In genomic region chr2:134257516-134257915, GRCh38 we compare ENCODE assay signal across 15 cellular contexts. TPM values are rescaled to one million over a fixed set of nuclear protein-coding genes. Genes with fewer than 3 reads are reported as not detected.
A peak's percentile ranks its signal among the peaks of the same experiment; 100 is the strongest.
DNase-seq lines count a peak whose midpoint lies in the region; ATAC-seq and TF ChIP-seq lines count a peak whose summit lies in the region.
"Had no signal": no experiment of that assay in that cellular context is flagged by ENCODE, and none has a peak within 500 bp of the region (broad histone marks: within the 10 kb centered on the region; RNA-seq: fewer than 3 reads in every experiment).

No MANE protein-coding gene starts in this region.

- peaks cover 12% of the 10 kb centered on the region for H3K36me3 ChIP-seq in GM06990 (ENCODE audit: control insufficient read depth, insufficient read depth, low read length)
- H3K36me3 ChIP-seq: BE2C had no signal

- POLR2A ChIA-PET in CD4-positive, alpha-beta T cell (lab: Charles Lee), result interaction anchor here (1.2 to 1.8 kb wide), 3 partner anchors 12 to 41 kb away, joined by 3 to 10 read pairs (median 4); no protein-coding TSS in a partner anchor
- POLR2A ChIA-PET in naive thymus-derived CD8-positive, alpha-beta T cell (lab: Charles Lee), result interaction anchor here (1.5 to 2.0 kb wide), 3 partner anchors 15 to 139 kb away, joined by 4 to 9 read pairs (median 6); no protein-coding TSS in a partner anchor

- no peaks in the 10 kb centered on the region for H3K9me3 Mint-ChIP-seq in CD4-positive, alpha-beta T cell
- no peaks in the 10 kb centered on the region for H3K9me3 Mint-ChIP-seq in activated T-helper 17 cell treated with anti-CD3 and anti-CD28 coated beads, Interleukin-2, amount 50 U/mL, for 72 hours
- H3K9me3 Mint-ChIP-seq in naive thymus-derived CD8-positive, alpha-beta T cell, result no peaks in the 10 kb centered on the region
- no peaks in the 10 kb centered on the region for H3K9me3 Mint-ChIP-seq in stimulated activated effector memory CD8-positive, alpha-beta T cell treated with anti-CD3 and anti-CD28 coated beads, Interleukin-12 subunit alpha, Interleukin-12 subunit beta, amount 100 ng/mL, for 72 hours
- H3K9me3 Mint-ChIP-seq in H9, result no peaks in the 10 kb centered on the region
- H3K9me3 Mint-ChIP-seq: HFFc6 had no signal

- H3K4me3 ChIP-seq in GM06990 (replicated peaks; ENCODE audit: low read depth, low read length), result peak overlapping the region; percentile 0; the same call in 1 of the 2 replicates

- no peak overlapping the region for H2BK20ac ChIP-seq in H9 (ENCODE audit: low read depth, low read length, poor library complexity, severe bottlenecking)

- H3K4me1 Mint-ChIP-seq in CD4-positive, alpha-beta T cell (ENCODE audit: low read depth), result peaks cover 98% of the 10 kb centered on the region
- H3K4me1 Mint-ChIP-seq in activated T-helper 17 cell treated with anti-CD3 and anti-CD28 coated beads, Interleukin-2, amount 50 U/mL, for 72 hours, result peaks cover 55% of the 10 kb centered on the region
- H3K4me1 Mint-ChIP-seq in naive thymus-derived CD8-positive, alpha-beta T cell, result peaks cover 48 to 98% (median 87%) of the 10 kb centered on the region in 4 donors
- H3K4me1 Mint-ChIP-seq in stimulated activated effector memory CD8-positive, alpha-beta T cell treated with anti-CD3 and anti-CD28 coated beads, Interleukin-12 subunit alpha, Interleukin-12 subunit beta, amount 100 ng/mL, for 72 hours, result peaks cover 63% of the 10 kb centered on the region
- H3K4me1 Mint-ChIP-seq in H9, result peaks cover 21 to 26% of the 10 kb centered on the region in 2 experiments

- no peaks in the 10 kb centered on the region for H3K23me2 ChIP-seq in H9 (ENCODE audit: insufficient read length, low read depth, low read length, poor library complexity, severe bottlenecking)

- peak overlapping the region; percentile 44 for H3K27ac ChIP-seq in CD4-positive, alpha-beta T cell (ENCODE audit: low read depth, low read length)
- no peak overlapping the region for H3K27ac ChIP-seq in H9 (ENCODE audit: insufficient read length, low read depth, low read length)

- H3K4me2 ChIP-seq in H9 (ENCODE audit: insufficient read depth, insufficient read length, low read length), result no peak overlapping the region

- CTCF ChIA-PET in CD4-positive, alpha-beta T cell (lab: Charles Lee), result interaction anchor here (0.5 to 1.1 kb wide), 3 partner anchors 12 to 50 kb away, joined by 3 to 4 read pairs (median 3); no protein-coding TSS in a partner anchor

- no peak overlapping the region for H3K14ac ChIP-seq in H9 (ENCODE audit: insufficient read depth, low read length)

- H3K36me3 Mint-ChIP-seq in CD4-positive, alpha-beta T cell (ENCODE audit: low read depth), result peaks cover 28% of the 10 kb centered on the region
- peaks cover 75% of the 10 kb centered on the region for H3K36me3 Mint-ChIP-seq in activated T-helper 17 cell treated with anti-CD3 and anti-CD28 coated beads, Interleukin-2, amount 50 U/mL, for 72 hours (ENCODE audit: low read depth)
- peaks cover 0 to 18% (median 16%) of the 10 kb centered on the region in 3 donors for H3K36me3 Mint-ChIP-seq in naive thymus-derived CD8-positive, alpha-beta T cell
- H3K36me3 Mint-ChIP-seq in stimulated activated effector memory CD8-positive, alpha-beta T cell treated with anti-CD3 and anti-CD28 coated beads, Interleukin-12 subunit alpha, Interleukin-12 subunit beta, amount 100 ng/mL, for 72 hours, result peaks cover 14% of the 10 kb centered on the region
- H3K36me3 Mint-ChIP-seq in H9 (ENCODE audit: insufficient read depth in 1 of 3, low read depth in 3 of 3), result peaks cover 2 to 15% (median 10%) of the 10 kb centered on the region in 3 experiments; a peak in 5 of 7 replicates

- no peak overlapping the region for H2BK12ac ChIP-seq in H9 (ENCODE audit: insufficient read length, low read depth, low read length)

- intact Hi-C loops in CD4-positive, alpha-beta T cell (cut with DNase I, micrococcal nuclease), result loop anchor here in 1 of 2 experiments (5.0 kb wide), 1 partner anchor 35 kb away; no protein-coding TSS in a partner anchor

- H3K56ac ChIP-seq in H9 (ENCODE audit: insufficient read length, low read depth, low read length), result no peak overlapping the region

- H2BK5ac ChIP-seq in H9 (ENCODE audit: insufficient read length, low read length), result no peak overlapping the region

- H3K27ac Mint-ChIP-seq in CD4-positive, alpha-beta T cell, result peak overlapping the region; percentile 91
- H3K27ac Mint-ChIP-seq in activated T-helper 17 cell treated with anti-CD3 and anti-CD28 coated beads, Interleukin-2, amount 50 U/mL, for 72 hours, result no peak overlapping the region
- H3K27ac Mint-ChIP-seq in naive thymus-derived CD8-positive, alpha-beta T cell, result peak overlapping the region in 6 of 10 donors; percentile 15 to 95 (median 60)
- no peak overlapping the region for H3K27ac Mint-ChIP-seq in stimulated activated effector memory CD8-positive, alpha-beta T cell treated with anti-CD3 and anti-CD28 coated beads, Interleukin-12 subunit alpha, Interleukin-12 subunit beta, amount 100 ng/mL, for 72 hours
- no peak overlapping the region for H3K27ac Mint-ChIP-seq in H9
- H3K27ac Mint-ChIP-seq: HFFc6 had no signal

- H4K5ac ChIP-seq in H9 (ENCODE audit: insufficient read length, low read depth, low read length), result no peak overlapping the region

- no peak overlapping the region for H3K4ac ChIP-seq in H9 (ENCODE audit: low read depth, low read length)

- H4K20me1 ChIP-seq in H9 (ENCODE audit: control insufficient read depth, insufficient read depth, insufficient read length), result no peaks in the 10 kb centered on the region

- H3K4me1 ChIP-seq in H9 (ENCODE audit: insufficient read depth, low read length), result peaks cover 10% of the 10 kb centered on the region; the same call in 1 of the 2 replicates
- H3K4me1 ChIP-seq: BE2C had no signal

- H4K8ac ChIP-seq in H9 (replicated peaks; ENCODE audit: insufficient read length, low read depth, low read length), result no peak overlapping the region

- H3K27me3 Mint-ChIP-seq in CD4-positive, alpha-beta T cell, result no peaks in the 10 kb centered on the region
- no peaks in the 10 kb centered on the region for H3K27me3 Mint-ChIP-seq in activated T-helper 17 cell treated with anti-CD3 and anti-CD28 coated beads, Interleukin-2, amount 50 U/mL, for 72 hours
- H3K27me3 Mint-ChIP-seq in naive thymus-derived CD8-positive, alpha-beta T cell, result no peaks in the 10 kb centered on the region
- no peaks in the 10 kb centered on the region for H3K27me3 Mint-ChIP-seq in H9 (ENCODE audit: low read depth)

- no peaks in the 10 kb centered on the region for H3K79me1 ChIP-seq in H9 (ENCODE audit: insufficient read depth, low read depth, low read length, poor library complexity, severe bottlenecking)

- no peaks in the 10 kb centered on the region for H3K27me3 ChIP-seq in CD4-positive, alpha-beta T cell (ENCODE audit: control insufficient read depth, insufficient read depth, low read length)
- H3K27me3 ChIP-seq in GM06990 (replicated peaks; ENCODE audit: control insufficient read depth, insufficient read depth, low read length) (no peaks in the 10 kb centered on the region), H9 (ENCODE audit: insufficient read depth, low read length) (no peaks in the 10 kb centered on the region)
- H3K27me3 ChIP-seq: BE2C had no signal

- no peak for ATAC-seq in CD4-positive, alpha-beta T cell (ENCODE audit: poor library complexity)
- no peak for ATAC-seq in activated T-helper 17 cell treated with anti-CD3 and anti-CD28 coated beads, Interleukin-2, amount 50 U/mL, for 72 hours (replicated peaks)
- ATAC-seq in naive thymus-derived CD8-positive, alpha-beta T cell, result no peak
- no peak for ATAC-seq in stimulated activated effector memory CD8-positive, alpha-beta T cell treated with anti-CD3 and anti-CD28 coated beads, Interleukin-12 subunit alpha, Interleukin-12 subunit beta, amount 100 ng/mL, for 72 hours
- no peak for ATAC-seq in GM21381 (IDR thresholded peaks at IDR 0.05; ENCODE audit: unreplicated experiment)

- H2AK5ac ChIP-seq in H9 (ENCODE audit: insufficient read length, low read length), result no peak overlapping the region

- no peak overlapping the region for H3K18ac ChIP-seq in H9 (ENCODE audit: insufficient read length, low read depth, low read length)

- DNase-seq in CD4-positive, alpha-beta T cell, result no peak
- DNase-seq in GM06990 (ENCODE audit: extremely low read depth, insufficient read length), result no peak
- DNase-seq in naive thymus-derived CD8-positive, alpha-beta T cell, result no peak
- no peak for DNase-seq in stimulated activated effector memory CD8-positive, alpha-beta T cell treated with anti-CD3 and anti-CD28 coated beads, Interleukin-12 subunit alpha, Interleukin-12 subunit beta, amount 100 ng/mL, for 72 hours (ENCODE audit: low spot score in 2 of 2)
- DNase-seq in H9, result no peak
- no peak for DNase-seq in effector CD4-positive, alpha-beta T cell
- DNase-seq: BE2C, HFFc6, Karpas-422, NCI-H1930, NCI-H2171 treated with DMSO at 0.1 percent for 48 hours, NCI-H82, SIG-M5 had no signal

- no peak overlapping the region for H4K91ac ChIP-seq in H9 (ENCODE audit: insufficient read length, low read depth, low read length)

- no peak overlapping the region for H2BK15ac ChIP-seq in H9 (ENCODE audit: low read depth, low read length)

- H3K23ac ChIP-seq in H9 (ENCODE audit: insufficient read length, low read depth, low read length), result no peak overlapping the region

- no peaks in the 10 kb centered on the region for H3K9me3 ChIP-seq in CD4-positive, alpha-beta T cell (ENCODE audit: control insufficient read depth, low read length)
- H3K9me3 ChIP-seq in H9 (ENCODE audit: control insufficient read depth, low read depth, low read length), result no peaks in the 10 kb centered on the region
- H3K9me3 ChIP-seq: BE2C had no signal

- TF ChIP-seq CTCF in CD4-positive, alpha-beta T cell (IDR thresholded peaks at IDR 0.05), result no peak
- TF ChIP-seq CTCF in GM06990 (IDR thresholded peaks at IDR 0.05; ENCODE audit: insufficient read depth, low read length, poor library complexity, severe bottlenecking), result no peak
- TF ChIP-seq CTCF in H9 (conservative IDR thresholded peaks at IDR 0.05), result no peak

- no peak overlapping the region for H3T11ph ChIP-seq in H9 (ENCODE audit: low read length)

- H2AFZ ChIP-seq in H9 (ENCODE audit: low read length), result no peak overlapping the region

- no peak overlapping the region for H2BK120ac ChIP-seq in H9 (ENCODE audit: low read depth, low read length, poor library complexity, severe bottlenecking)

- H3K79me2 ChIP-seq in H9 (ENCODE audit: insufficient read depth, low read length), result 0 out of 2 replicates have a peak, but pooled peaks cover 2% of the 10 kb centered on the region

- H3K4me3 Mint-ChIP-seq in CD4-positive, alpha-beta T cell, result no peak overlapping the region
- peak overlapping the region; percentile 42 for H3K4me3 Mint-ChIP-seq in activated T-helper 17 cell treated with anti-CD3 and anti-CD28 coated beads, Interleukin-2, amount 50 U/mL, for 72 hours
- peak overlapping the region in 6 of 10 donors; percentile 10 to 67 (median 44) for H3K4me3 Mint-ChIP-seq in naive thymus-derived CD8-positive, alpha-beta T cell
- H3K4me3 Mint-ChIP-seq in stimulated activated effector memory CD8-positive, alpha-beta T cell treated with anti-CD3 and anti-CD28 coated beads, Interleukin-12 subunit alpha, Interleukin-12 subunit beta, amount 100 ng/mL, for 72 hours, result no peak overlapping the region
- H3K4me3 Mint-ChIP-seq in H9, result no peak overlapping the region
- H3K4me3 Mint-ChIP-seq: HFFc6 had no signal

- H3K9ac ChIP-seq in H9 (ENCODE audit: extremely low read depth, insufficient read length, low read length), result no peak overlapping the region

RNA-seq across cellular contexts. Expression of gene MGAT5, which starts 3.6 kb away (rescaled TPM):
- total RNA-seq in CD4-positive, alpha-beta T cell, result 10 to 100 TPM; 77.5 to 77.8 TPM
- total RNA-seq in activated T-helper 17 cell treated with anti-CD3 and anti-CD28 coated beads, Interleukin-2, amount 50 U/mL, for 72 hours, result 10 to 100 TPM; 53.0 to 53.1 TPM
- total RNA-seq in naive thymus-derived CD8-positive, alpha-beta T cell, result 10 to 100 TPM; 54.6 to 61.1 TPM
- polyA plus RNA-seq in naive thymus-derived CD8-positive, alpha-beta T cell, result 1 to 10 TPM; 3.6 to 5.8 (median 5.6) TPM
- total RNA-seq in H9 (2021), result 25.7 and 31.6 TPM in 2 replicates

Comparison
In these comparisons a context has a peak if more than half of its experiments do, and no peak if none do; other contexts are left out.
1. H3K27ac Mint-ChIP-seq: peak in CD4-positive, alpha-beta T cell (single experiment) and naive thymus-derived CD8-positive, alpha-beta T cell (6 of 10); none in activated T-helper 17 cell treated with anti-CD3 and anti-CD28 coated beads, Interleukin-2, amount 50 U/mL, for 72 hours (single experiment), stimulated activated effector memory CD8-positive, alpha-beta T cell treated with anti-CD3 and anti-CD28 coated beads, Interleukin-12 subunit alpha, Interleukin-12 subunit beta, amount 100 ng/mL, for 72 hours (single experiment) and H9 (0 of 3).
2. H3K4me3 Mint-ChIP-seq: peak in activated T-helper 17 cell treated with anti-CD3 and anti-CD28 coated beads, Interleukin-2, amount 50 U/mL, for 72 hours (single experiment) and naive thymus-derived CD8-positive, alpha-beta T cell (6 of 10); none in CD4-positive, alpha-beta T cell (single experiment), stimulated activated effector memory CD8-positive, alpha-beta T cell treated with anti-CD3 and anti-CD28 coated beads, Interleukin-12 subunit alpha, Interleukin-12 subunit beta, amount 100 ng/mL, for 72 hours (single experiment) and H9 (0 of 2).